ENCODE assay signal across 9 cellular contexts in genomic region chr2:235106874-235107639, GRCh38.
DNase-seq lines count a peak whose midpoint lies in the region; ATAC-seq and TF ChIP-seq lines count a peak whose summit lies in the region.
"Had no signal": no experiment of that assay in that cellular context is flagged by ENCODE, and none has a peak within 500 bp of the region (broad histone marks: within the 10 kb centered on the region; RNA-seq: fewer than 3 reads in every experiment).

No MANE protein-coding gene starts in this region.

- no peaks in the 10 kb centered on the region for H3K23me2 ChIP-seq in H9 (ENCODE audit: insufficient read length, low read depth, low read length, poor library complexity, severe bottlenecking)

- no peak overlapping the region for H2BK12ac ChIP-seq in H9 (ENCODE audit: insufficient read length, low read depth, low read length)

- no peaks in the 10 kb centered on the region for H4K20me1 ChIP-seq in H9 (ENCODE audit: control insufficient read depth, insufficient read depth, insufficient read length)

- no peak overlapping the region for H3K4ac ChIP-seq in H9 (ENCODE audit: low read depth, low read length)

- no peaks in the 10 kb centered on the region for H3K36me3 ChIP-seq in upper lobe of right lung
- H3K36me3 ChIP-seq: neutrophil had no signal

- H3K4me3 Mint-ChIP-seq in H9: no peak overlapping the region
- H3K4me3 Mint-ChIP-seq in natural killer cell: no peak overlapping the region

- no peak overlapping the region for H2BK120ac ChIP-seq in H9 (ENCODE audit: low read depth, low read length, poor library complexity, severe bottlenecking)

- no peak overlapping the region for H3K4me2 ChIP-seq in H9 (ENCODE audit: insufficient read depth, insufficient read length, low read length)

- H4K8ac ChIP-seq in H9 (replicated peaks; ENCODE audit: insufficient read length, low read depth, low read length): no peak overlapping the region

- H3K27ac Mint-ChIP-seq in H9 (no peak overlapping the region; a peak in 1 of 7 replicates), natural killer cell (no peak overlapping the region)

- H3K4me1 Mint-ChIP-seq in H9: peaks cover 9 to 10% of the 10 kb centered on the region in 2 experiments
- H3K4me1 Mint-ChIP-seq in natural killer cell: no peaks in the 10 kb centered on the region

- WGBS in H9 (ENCODE audit: extremely low coverage, insufficient read length, low lambda C conversion rate): no CpG with 5 or more reads among the region's 10 CpGs

- no peaks in the 10 kb centered on the region for H3K79me1 ChIP-seq in H9 (ENCODE audit: insufficient read depth, low read depth, low read length, poor library complexity, severe bottlenecking)

- H3K18ac ChIP-seq in H9 (ENCODE audit: insufficient read length, low read depth, low read length): no peak overlapping the region

- H3K9ac ChIP-seq in H9 (ENCODE audit: extremely low read depth, insufficient read length, low read length): no peak overlapping the region

- H3K27me3 Mint-ChIP-seq in H9 (ENCODE audit: low read depth) (peaks cover 5% of the 10 kb centered on the region; the same call in 1 of the 2 replicates), natural killer cell (ENCODE audit: low read depth in 2 of 2) (peaks cover 14 to 25% of the 10 kb centered on the region in 2 donors)

- H3K36me3 Mint-ChIP-seq in H9 (ENCODE audit: insufficient read depth in 1 of 3, low read depth in 3 of 3) (no peaks in the 10 kb centered on the region), natural killer cell (no peaks in the 10 kb centered on the region)

- H3K79me2 ChIP-seq in H9 (ENCODE audit: insufficient read depth, low read length): no peaks in the 10 kb centered on the region

- no peak overlapping the region for H2BK20ac ChIP-seq in H9 (ENCODE audit: low read depth, low read length, poor library complexity, severe bottlenecking)

- H2BK15ac ChIP-seq in H9 (ENCODE audit: low read depth, low read length): no peak overlapping the region

- H3K9me3 ChIP-seq in H9 (ENCODE audit: control insufficient read depth, low read depth, low read length) (no peaks in the 10 kb centered on the region), upper lobe of right lung (no peaks in the 10 kb centered on the region)
- H3K9me3 ChIP-seq: neutrophil had no signal

- no peaks in the 10 kb centered on the region for H3K27me3 ChIP-seq in H9 (ENCODE audit: insufficient read depth, low read length)
- no peaks in the 10 kb centered on the region for H3K27me3 ChIP-seq in upper lobe of right lung
- H3K27me3 ChIP-seq: neutrophil had no signal

- no peak overlapping the region for H3K23ac ChIP-seq in H9 (ENCODE audit: insufficient read length, low read depth, low read length)

- no peak overlapping the region for H3K56ac ChIP-seq in H9 (ENCODE audit: insufficient read length, low read depth, low read length)

- DNase-seq in COLO829 (ENCODE audit: low spot score): peak; percentile 76
- DNase-seq in H9: peak; percentile 70
- peak; percentile 74 for DNase-seq in NCI-H748 treated with DMSO at 0.1 percent for 48 hours (lab: John Stamatoyannopoulos, UW)
- peak; percentile 23 for DNase-seq in cerebellum (ENCODE audit: low spot score)
- peak; percentile 71 for DNase-seq in left lobe of liver (ENCODE audit: low spot score)
- DNase-seq in upper lobe of right lung: no peak
- no peak for DNase-seq in natural killer cell
- no peak for DNase-seq in effector CD4-positive, alpha-beta T cell

- ATAC-seq in left lobe of liver (peak; percentile 98), upper lobe of right lung (peak; percentile 73), natural killer cell (no peak)

- intact Hi-C loops in upper lobe of right lung (cut with DNase I): loop anchor here (5.0 kb wide), 1 partner anchor 555 kb away; no protein-coding TSS in a partner anchor
- intact Hi-C loops in natural killer cell (cut with micrococcal nuclease): no loop called here

- H3K9me3 Mint-ChIP-seq in H9 (no peaks in the 10 kb centered on the region; a peak in 2 of 5 replicates), natural killer cell (no peaks in the 10 kb centered on the region)

- H3K4me1 ChIP-seq in H9 (ENCODE audit: insufficient read depth, low read length) (no peaks in the 10 kb centered on the region), upper lobe of right lung (no peaks in the 10 kb centered on the region)

- no peak overlapping the region for H3K4me3 ChIP-seq in upper lobe of right lung

- no peak overlapping the region for H2BK5ac ChIP-seq in H9 (ENCODE audit: insufficient read length, low read length)

- H3T11ph ChIP-seq in H9 (ENCODE audit: low read length): no peak overlapping the region

- TF ChIP-seq CTCF in H9 (conservative IDR thresholded peaks at IDR 0.05): peak; percentile 78
- peak; percentile 60 for TF ChIP-seq CTCF in upper lobe of right lung (IDR thresholded peaks at IDR 0.05)
- no peak for TF ChIP-seq CTCF in natural killer cell (IDR thresholded peaks at IDR 0.05)

- H2AFZ ChIP-seq in H9 (ENCODE audit: low read length): no peak overlapping the region

- H3K27ac ChIP-seq in H9 (ENCODE audit: insufficient read length, low read depth, low read length): no peak overlapping the region
- no peak overlapping the region for H3K27ac ChIP-seq in upper lobe of right lung
- H3K27ac ChIP-seq: neutrophil had no signal

- no peak overlapping the region for H3K14ac ChIP-seq in H9 (ENCODE audit: insufficient read depth, low read length)

- no peak overlapping the region for H2AK5ac ChIP-seq in H9 (ENCODE audit: insufficient read length, low read length)

- no peak overlapping the region for H4K91ac ChIP-seq in H9 (ENCODE audit: insufficient read length, low read depth, low read length)

- H4K5ac ChIP-seq in H9 (ENCODE audit: insufficient read length, low read depth, low read length): no peak overlapping the region

Comparison
In these comparisons a context has a peak if more than half of its experiments do, and no peak if none do; other contexts are left out.
1. DNase-seq: peak in COLO829 (single experiment), H9 (single experiment), NCI-H748 treated with DMSO at 0.1 percent for 48 hours (single experiment), cerebellum (single experiment) and left lobe of liver (single experiment); none in upper lobe of right lung (single experiment), natural killer cell (single experiment) and effector CD4-positive, alpha-beta T cell (single experiment).
2. ATAC-seq: peak in left lobe of liver (single experiment) and upper lobe of right lung (single experiment); none in natural killer cell (0 of 3).